Comparison of ENCODE assay signal across 8 cellular contexts in genomic region chr9:128558431-128559310, GRCh38. TPM values are rescaled to one million over a fixed set of nuclear protein-coding genes. Genes with fewer than 3 reads are reported as not detected.
A peak's percentile ranks its signal among the peaks of the same experiment; 100 is the strongest.
DNase-seq lines count a peak whose midpoint lies in the region; TF ChIP-seq lines count a peak whose summit lies in the region.

No MANE protein-coding gene starts in this region.

- H3K9me3 ChIP-seq in cardiac muscle cell (ENCODE audit: low read depth) (no peaks in the 10 kb centered on the region), prostate gland (no peaks in the 10 kb centered on the region)

- intact Hi-C loops in prostate gland (cut with DNase I): loop anchor here (10.0 kb wide), 1 partner anchor 46 kb away; no protein-coding TSS in a partner anchor

- DNase-seq in AG09309 (ENCODE audit: low read depth): peak; percentile 61
- peak; percentile 38 for DNase-seq in HPDE6-E6E7 (ENCODE audit: extremely low spot score)
- peak; percentile 96 for DNase-seq in RPMI8226
- peak; percentile 62 to 93 for DNase-seq in cardiac muscle cell (ENCODE audit: low read depth in 1 of 2, low spot score in 1 of 2)
- DNase-seq in prostate gland (ENCODE audit: low spot score): peak; percentile 72
- DNase-seq in DMS53 (lab: John Stamatoyannopoulos, UW): no peak

- H3K4me3 ChIP-seq in AG09309 (ENCODE audit: control insufficient read depth, low read depth, low read length): peak overlapping the region; percentile 5
- no peak overlapping the region for H3K4me3 ChIP-seq in cardiac muscle cell
- no peak overlapping the region for H3K4me3 ChIP-seq in prostate gland

- in situ Hi-C loops in GM18951 (cut with MboI; ENCODE audit: low sequenced_read_pairs, unreplicated experiment): no loop called here

- H3K4me1 ChIP-seq in cardiac muscle cell (ENCODE audit: low read depth): peaks cover 30% of the 10 kb centered on the region
- H3K4me1 ChIP-seq in prostate gland (replicated peaks): peaks cover 12% of the 10 kb centered on the region

- TF ChIP-seq CTCF in AG09309 (IDR thresholded peaks at IDR 0.05; ENCODE audit: control insufficient read depth, insufficient read depth, low read depth, low read length, missing control alignments) (no peak), cardiac muscle cell (IDR thresholded peaks at IDR 0.05; ENCODE audit: low read depth, low read length) (no peak), prostate gland (IDR thresholded peaks at IDR 0.05) (no peak)

- H3K27ac ChIP-seq in adipose tissue (ENCODE audit: low read depth, low read length) (peak overlapping the region; percentile 15), cardiac muscle cell (peak overlapping the region; percentile 69), prostate gland (peak overlapping the region; percentile 57 to 69)

- TF ChIP-seq POLR2A in GM18951 (IDR thresholded peaks at IDR 0.05; ENCODE audit: extremely low read depth, insufficient read depth, insufficient read length) (peak; percentile 19), prostate gland (IDR thresholded peaks at IDR 0.05) (no peak)

- 2 to 4% (median 4%) methylated on average over 12 of the region's 12 CpGs for WGBS in adipose tissue, 3 donors
- under 1% methylated on average over 12 of the region's 12 CpGs for WGBS in prostate gland

- H3K36me3 ChIP-seq in cardiac muscle cell: peaks cover 3% of the 10 kb centered on the region
- no peaks in the 10 kb centered on the region for H3K36me3 ChIP-seq in prostate gland

- no peaks in the 10 kb centered on the region for H3K27me3 ChIP-seq in cardiac muscle cell
- H3K27me3 ChIP-seq in prostate gland (replicated peaks; ENCODE audit: insufficient read depth): no peaks in the 10 kb centered on the region

RNA-seq across cellular contexts. Expression of gene SPTAN1, which starts 6.3 kb away (rescaled TPM):
- polyA plus RNA-seq in adipose tissue: 100 to 1,000 TPM in 2 of 3 donors, 10 to 100 TPM in 1; 41.2 to 147 (median 103) TPM
- total RNA-seq in cardiac muscle cell: 207 and 227 TPM in 2 replicates
- polyA plus RNA-seq in cardiac muscle cell: 118 TPM in 2 replicates
- 100 to 1,000 TPM; 130 to 472 TPM for total RNA-seq in prostate gland

RNA-seq across cellular contexts. Expression of gene GLE1, which starts 54.2 kb away (rescaled TPM):
- 10 to 100 TPM in 2 of 3 donors, 1 to 10 TPM in 1; 6.9 to 15.9 (median 10.6) TPM for polyA plus RNA-seq in adipose tissue
- 20.6 and 22.4 TPM in 2 replicates for total RNA-seq in cardiac muscle cell
- 16.3 and 28.4 TPM in 2 replicates for polyA plus RNA-seq in cardiac muscle cell
- 10 to 100 TPM; 31.5 to 34.2 TPM for total RNA-seq in prostate gland

Comparison
In these comparisons a context has a peak if more than half of its experiments do, and no peak if none do; other contexts are left out.
1. H3K27ac ChIP-seq: peak in every context shown above with its lines; median percentile 69 in cardiac muscle cell; 63 in prostate gland; 15 in adipose tissue.